In genomic region chr18:24009651-24010333, GRCh38 we compare ENCODE assay signal across 1 cellular context.
TF ChIP-seq lines count a peak whose summit lies in the region.

No MANE protein-coding gene starts in this region.

TF ChIP-seq in H1, 55 proteins besides CTCF, POLR2A, EP300 and RAD21 (continued from another document):
- TF ChIP-seq, protein P1, sequence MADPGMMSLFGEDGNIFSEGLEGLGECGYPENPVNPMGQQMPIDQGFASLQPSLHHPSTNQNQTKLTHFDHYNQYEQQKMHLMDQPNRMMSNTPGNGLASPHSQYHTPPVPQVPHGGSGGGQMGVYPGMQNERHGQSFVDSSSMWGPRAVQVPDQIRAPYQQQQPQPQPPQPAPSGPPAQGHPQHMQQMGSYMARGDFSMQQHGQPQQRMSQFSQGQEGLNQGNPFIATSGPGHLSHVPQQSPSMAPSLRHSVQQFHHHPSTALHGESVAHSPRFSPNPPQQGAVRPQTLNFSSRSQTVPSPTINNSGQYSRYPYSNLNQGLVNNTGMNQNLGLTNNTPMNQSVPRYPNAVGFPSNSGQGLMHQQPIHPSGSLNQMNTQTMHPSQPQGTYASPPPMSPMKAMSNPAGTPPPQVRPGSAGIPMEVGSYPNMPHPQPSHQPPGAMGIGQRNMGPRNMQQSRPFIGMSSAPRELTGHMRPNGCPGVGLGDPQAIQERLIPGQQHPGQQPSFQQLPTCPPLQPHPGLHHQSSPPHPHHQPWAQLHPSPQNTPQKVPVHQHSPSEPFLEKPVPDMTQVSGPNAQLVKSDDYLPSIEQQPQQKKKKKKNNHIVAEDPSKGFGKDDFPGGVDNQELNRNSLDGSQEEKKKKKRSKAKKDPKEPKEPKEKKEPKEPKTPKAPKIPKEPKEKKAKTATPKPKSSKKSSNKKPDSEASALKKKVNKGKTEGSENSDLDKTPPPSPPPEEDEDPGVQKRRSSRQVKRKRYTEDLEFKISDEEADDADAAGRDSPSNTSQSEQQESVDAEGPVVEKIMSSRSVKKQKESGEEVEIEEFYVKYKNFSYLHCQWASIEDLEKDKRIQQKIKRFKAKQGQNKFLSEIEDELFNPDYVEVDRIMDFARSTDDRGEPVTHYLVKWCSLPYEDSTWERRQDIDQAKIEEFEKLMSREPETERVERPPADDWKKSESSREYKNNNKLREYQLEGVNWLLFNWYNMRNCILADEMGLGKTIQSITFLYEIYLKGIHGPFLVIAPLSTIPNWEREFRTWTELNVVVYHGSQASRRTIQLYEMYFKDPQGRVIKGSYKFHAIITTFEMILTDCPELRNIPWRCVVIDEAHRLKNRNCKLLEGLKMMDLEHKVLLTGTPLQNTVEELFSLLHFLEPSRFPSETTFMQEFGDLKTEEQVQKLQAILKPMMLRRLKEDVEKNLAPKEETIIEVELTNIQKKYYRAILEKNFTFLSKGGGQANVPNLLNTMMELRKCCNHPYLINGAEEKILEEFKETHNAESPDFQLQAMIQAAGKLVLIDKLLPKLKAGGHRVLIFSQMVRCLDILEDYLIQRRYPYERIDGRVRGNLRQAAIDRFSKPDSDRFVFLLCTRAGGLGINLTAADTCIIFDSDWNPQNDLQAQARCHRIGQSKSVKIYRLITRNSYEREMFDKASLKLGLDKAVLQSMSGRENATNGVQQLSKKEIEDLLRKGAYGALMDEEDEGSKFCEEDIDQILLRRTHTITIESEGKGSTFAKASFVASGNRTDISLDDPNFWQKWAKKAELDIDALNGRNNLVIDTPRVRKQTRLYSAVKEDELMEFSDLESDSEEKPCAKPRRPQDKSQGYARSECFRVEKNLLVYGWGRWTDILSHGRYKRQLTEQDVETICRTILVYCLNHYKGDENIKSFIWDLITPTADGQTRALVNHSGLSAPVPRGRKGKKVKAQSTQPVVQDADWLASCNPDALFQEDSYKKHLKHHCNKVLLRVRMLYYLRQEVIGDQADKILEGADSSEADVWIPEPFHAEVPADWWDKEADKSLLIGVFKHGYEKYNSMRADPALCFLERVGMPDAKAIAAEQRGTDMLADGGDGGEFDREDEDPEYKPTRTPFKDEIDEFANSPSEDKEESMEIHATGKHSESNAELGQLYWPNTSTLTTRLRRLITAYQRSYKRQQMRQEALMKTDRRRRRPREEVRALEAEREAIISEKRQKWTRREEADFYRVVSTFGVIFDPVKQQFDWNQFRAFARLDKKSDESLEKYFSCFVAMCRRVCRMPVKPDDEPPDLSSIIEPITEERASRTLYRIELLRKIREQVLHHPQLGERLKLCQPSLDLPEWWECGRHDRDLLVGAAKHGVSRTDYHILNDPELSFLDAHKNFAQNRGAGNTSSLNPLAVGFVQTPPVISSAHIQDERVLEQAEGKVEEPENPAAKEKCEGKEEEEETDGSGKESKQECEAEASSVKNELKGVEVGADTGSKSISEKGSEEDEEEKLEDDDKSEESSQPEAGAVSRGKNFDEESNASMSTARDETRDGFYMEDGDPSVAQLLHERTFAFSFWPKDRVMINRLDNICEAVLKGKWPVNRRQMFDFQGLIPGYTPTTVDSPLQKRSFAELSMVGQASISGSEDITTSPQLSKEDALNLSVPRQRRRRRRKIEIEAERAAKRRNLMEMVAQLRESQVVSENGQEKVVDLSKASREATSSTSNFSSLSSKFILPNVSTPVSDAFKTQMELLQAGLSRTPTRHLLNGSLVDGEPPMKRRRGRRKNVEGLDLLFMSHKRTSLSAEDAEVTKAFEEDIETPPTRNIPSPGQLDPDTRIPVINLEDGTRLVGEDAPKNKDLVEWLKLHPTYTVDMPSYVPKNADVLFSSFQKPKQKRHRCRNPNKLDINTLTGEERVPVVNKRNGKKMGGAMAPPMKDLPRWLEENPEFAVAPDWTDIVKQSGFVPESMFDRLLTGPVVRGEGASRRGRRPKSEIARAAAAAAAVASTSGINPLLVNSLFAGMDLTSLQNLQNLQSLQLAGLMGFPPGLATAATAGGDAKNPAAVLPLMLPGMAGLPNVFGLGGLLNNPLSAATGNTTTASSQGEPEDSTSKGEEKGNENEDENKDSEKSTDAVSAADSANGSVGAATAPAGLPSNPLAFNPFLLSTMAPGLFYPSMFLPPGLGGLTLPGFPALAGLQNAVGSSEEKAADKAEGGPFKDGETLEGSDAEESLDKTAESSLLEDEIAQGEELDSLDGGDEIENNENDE (IDR thresholded peaks at IDR 0.05; ENCODE audit: insufficient replicate concordance, low read length) = no peak
- TF ChIP-seq SAP30 (IDR thresholded peaks at IDR 0.05; ENCODE audit: insufficient read depth, insufficient replicate concordance, low read length) (no peak), SRF (IDR thresholded peaks at IDR 0.05; ENCODE audit: low read depth, low read length) (no peak), BACH1 (IDR thresholded peaks at IDR 0.05; ENCODE audit: low read length) (no peak), NANOG (IDR thresholded peaks at IDR 0.05; ENCODE audit: insufficient read depth, low read depth, low read length, poor library complexity, severe bottlenecking) (no peak), BRCA1 (IDR thresholded peaks at IDR 0.05; ENCODE audit: low read depth, low read length) (no peak), CHD1 (IDR thresholded peaks at IDR 0.05; ENCODE audit: low read depth, low read length) (no peak), SIN3A (conservative IDR thresholded peaks at IDR 0.05 in 1 of 2, IDR thresholded peaks at IDR 0.05 in 1 of 2; ENCODE audit: low read depth in 1 of 2, low read length in 2 of 2) (no peak), RNF2 (IDR thresholded peaks at IDR 0.05; ENCODE audit: borderline replicate concordance, low read depth, low read length, missing control alignments, poor library complexity, severe bottlenecking) (no peak), HDAC6 (IDR thresholded peaks at IDR 0.05; ENCODE audit: low read depth, low read length) (no peak), JUND (IDR thresholded peaks at IDR 0.05; ENCODE audit: low read length) (no peak), KDM5A (IDR thresholded peaks at IDR 0.05; ENCODE audit: low read length) (no peak), SP2 (IDR thresholded peaks at IDR 0.05; ENCODE audit: low read length) (no peak), GABPA (IDR thresholded peaks at IDR 0.05; ENCODE audit: borderline replicate concordance, insufficient read depth, low read length) (no peak)
- TF ChIP-seq, protein P2, sequence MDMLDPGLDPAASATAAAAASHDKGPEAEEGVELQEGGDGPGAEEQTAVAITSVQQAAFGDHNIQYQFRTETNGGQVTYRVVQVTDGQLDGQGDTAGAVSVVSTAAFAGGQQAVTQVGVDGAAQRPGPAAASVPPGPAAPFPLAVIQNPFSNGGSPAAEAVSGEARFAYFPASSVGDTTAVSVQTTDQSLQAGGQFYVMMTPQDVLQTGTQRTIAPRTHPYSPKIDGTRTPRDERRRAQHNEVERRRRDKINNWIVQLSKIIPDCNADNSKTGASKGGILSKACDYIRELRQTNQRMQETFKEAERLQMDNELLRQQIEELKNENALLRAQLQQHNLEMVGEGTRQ (IDR thresholded peaks at IDR 0.05; ENCODE audit: low read length) = no peak
